ENCODE assay signal across 27 cellular contexts in the genomic region with DNA sequence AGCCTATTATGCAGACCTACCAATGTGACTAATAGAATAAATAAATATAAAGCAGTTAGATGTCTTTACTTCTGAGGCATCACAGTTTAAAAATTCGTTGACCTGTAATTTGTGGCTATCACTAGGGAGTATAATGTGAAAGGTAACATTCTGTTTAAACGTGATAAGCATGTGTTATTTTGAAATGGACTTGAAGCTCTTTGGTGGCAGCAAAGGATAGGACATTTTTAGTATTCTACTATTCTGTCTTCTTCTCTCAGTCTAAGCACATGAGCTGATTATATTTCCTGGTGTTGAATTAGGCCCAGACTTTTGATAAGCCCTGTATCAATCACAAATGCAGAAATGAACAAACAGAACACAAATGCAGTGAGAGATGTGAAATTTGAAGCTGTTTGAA.
"Had no signal": no experiment of that assay in that cellular context is flagged by ENCODE, and none has a peak within 500 bp of the region (broad histone marks: within the 10 kb centered on the region; RNA-seq: fewer than 3 reads in every experiment).

No MANE protein-coding gene starts in this region.

- H3K9me3 ChIP-seq: lower lobe of right lung had no signal

- H3K4me3 ChIP-seq: esophagus muscularis mucosa, heart right ventricle, left lung, lower lobe of right lung, neural progenitor cell, stomach, tibial nerve had no signal

- FAIRE-seq: bronchial epithelial cell, TTC549 had no signal

- ATAC-seq: activated naive CD4-positive, alpha-beta T cell treated with anti-CD3 and anti-CD28 coated beads, Interleukin-2, amount 50 U/mL, for 72 hours; activated T-cell treated with anti-CD3 and anti-CD28 coated beads, Interleukin-2, amount 50 U/mL, for 72 hours; foreskin keratinocyte; heart right ventricle; left lung; lower lobe of right lung; naive thymus-derived CD8-positive, alpha-beta T cell; right cardiac atrium; stimulated activated naive B cell treated with anti-CD40 and anti-IgM and Interleukin-4, amounts not matched to agents 10 μg/mL and 1 μg/mL and 100 μg/mL, for 72 hours had no signal

- DNase-seq: activated CD4-positive, alpha-beta T cell treated with anti-CD3 and anti-CD28 coated beads for 4 hours; activated CD4-positive, alpha-beta T cell treated with anti-CD3 and anti-CD28 coated beads, Interleukin-2, amount 50 U/mL, for 4 hours; activated naive CD4-positive, alpha-beta T cell; activated T-cell treated with anti-CD3 and anti-CD28 coated beads for 4 hours; activated T-cell treated with anti-CD3 and anti-CD28 coated beads, Interleukin-2, amount 50 U/mL, for 72 hours; anterior cingulate cortex; effector CD4-positive, alpha-beta T cell; foreskin keratinocyte; heart right ventricle; kidney glomerular epithelial cell; left lung; lower lobe of right lung; mesenchymal stem cell; naive thymus-derived CD8-positive, alpha-beta T cell; posterior cingulate gyrus; right cardiac atrium; stimulated activated CD4-positive, alpha-beta T cell treated with anti-CD3 and anti-CD28 coated beads, Interleukin-15, amount 100 ng/mL, for 24 hours; stimulated activated CD4-positive, alpha-beta T cell treated with anti-CD3 and anti-CD28 coated beads, Interleukin-2, amount 100 ng/mL, for 24 hours; stimulated activated naive B cell treated with anti-CD40 and anti-IgM and Interleukin-4, amounts not matched to agents 10 μg/mL and 1 μg/mL and 100 μg/mL, for 72 hours; stomach had no signal

- H3K4me1 ChIP-seq: esophagus muscularis mucosa, foreskin keratinocyte, heart right ventricle, left lung, lower lobe of right lung, neural progenitor cell, stomach, tibial nerve had no signal

- H3K27ac ChIP-seq: esophagus muscularis mucosa, foreskin keratinocyte, heart right ventricle, left lung, lower lobe of right lung, neural progenitor cell, stomach, tibial nerve, VCaP had no signal

- H2AFZ ChIP-seq: neural progenitor cell had no signal

- H3K9ac ChIP-seq: neural progenitor cell had no signal

- H3K27me3 ChIP-seq: esophagus muscularis mucosa, foreskin keratinocyte, heart right ventricle, left lung, neural progenitor cell, stomach, tibial nerve had no signal

- H3K36me3 ChIP-seq: esophagus muscularis mucosa, heart right ventricle, left lung, lower lobe of right lung, neural progenitor cell, stomach, tibial nerve had no signal

- H3K4me2 ChIP-seq: neural progenitor cell had no signal
